Comparison of ENCODE assay signal across 1 cellular context in the genomic region with DNA sequence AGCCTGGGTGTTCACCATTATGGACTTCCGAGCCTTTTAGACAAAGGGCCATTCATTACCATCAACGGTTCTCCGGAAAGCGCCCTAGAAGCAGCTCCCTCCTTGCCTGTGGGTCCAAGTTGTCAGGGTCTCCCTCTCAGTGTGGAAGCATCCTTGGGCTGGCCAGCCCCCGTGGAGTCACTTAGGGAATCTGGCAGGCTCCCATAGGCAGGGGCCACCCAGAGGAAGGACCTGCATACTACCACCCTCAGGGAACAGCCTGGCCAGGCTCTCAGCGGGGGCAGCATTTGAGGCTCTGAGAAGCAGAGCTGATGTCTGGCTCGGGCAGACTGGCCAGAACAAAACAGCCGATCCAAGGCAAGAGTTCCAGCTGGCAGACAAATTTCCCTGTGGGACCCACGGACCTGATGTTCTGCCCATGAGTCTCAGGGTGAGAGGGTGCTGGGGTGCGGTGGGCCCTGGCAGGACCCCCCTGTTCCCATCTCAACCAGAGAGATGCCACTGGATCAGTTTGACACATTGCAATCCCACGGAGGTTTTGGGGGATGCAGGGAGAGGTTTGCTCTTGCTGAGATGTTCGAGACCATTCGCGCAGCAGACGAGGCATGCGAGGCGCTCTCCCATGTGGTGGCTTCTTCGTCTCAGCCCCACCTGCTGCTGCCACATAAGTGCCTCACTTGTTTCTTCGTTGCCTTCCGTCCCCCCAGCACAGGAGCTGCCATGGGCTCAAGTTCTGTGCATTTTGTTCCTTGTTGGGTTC.
TF ChIP-seq lines count a peak whose summit lies in the region.

No MANE protein-coding gene starts in this region.

TF ChIP-seq in GM23338, 12 proteins besides CTCF, POLR2A, EP300 and RAD21 (continued from another document):
- TF ChIP-seq, protein P1, sequence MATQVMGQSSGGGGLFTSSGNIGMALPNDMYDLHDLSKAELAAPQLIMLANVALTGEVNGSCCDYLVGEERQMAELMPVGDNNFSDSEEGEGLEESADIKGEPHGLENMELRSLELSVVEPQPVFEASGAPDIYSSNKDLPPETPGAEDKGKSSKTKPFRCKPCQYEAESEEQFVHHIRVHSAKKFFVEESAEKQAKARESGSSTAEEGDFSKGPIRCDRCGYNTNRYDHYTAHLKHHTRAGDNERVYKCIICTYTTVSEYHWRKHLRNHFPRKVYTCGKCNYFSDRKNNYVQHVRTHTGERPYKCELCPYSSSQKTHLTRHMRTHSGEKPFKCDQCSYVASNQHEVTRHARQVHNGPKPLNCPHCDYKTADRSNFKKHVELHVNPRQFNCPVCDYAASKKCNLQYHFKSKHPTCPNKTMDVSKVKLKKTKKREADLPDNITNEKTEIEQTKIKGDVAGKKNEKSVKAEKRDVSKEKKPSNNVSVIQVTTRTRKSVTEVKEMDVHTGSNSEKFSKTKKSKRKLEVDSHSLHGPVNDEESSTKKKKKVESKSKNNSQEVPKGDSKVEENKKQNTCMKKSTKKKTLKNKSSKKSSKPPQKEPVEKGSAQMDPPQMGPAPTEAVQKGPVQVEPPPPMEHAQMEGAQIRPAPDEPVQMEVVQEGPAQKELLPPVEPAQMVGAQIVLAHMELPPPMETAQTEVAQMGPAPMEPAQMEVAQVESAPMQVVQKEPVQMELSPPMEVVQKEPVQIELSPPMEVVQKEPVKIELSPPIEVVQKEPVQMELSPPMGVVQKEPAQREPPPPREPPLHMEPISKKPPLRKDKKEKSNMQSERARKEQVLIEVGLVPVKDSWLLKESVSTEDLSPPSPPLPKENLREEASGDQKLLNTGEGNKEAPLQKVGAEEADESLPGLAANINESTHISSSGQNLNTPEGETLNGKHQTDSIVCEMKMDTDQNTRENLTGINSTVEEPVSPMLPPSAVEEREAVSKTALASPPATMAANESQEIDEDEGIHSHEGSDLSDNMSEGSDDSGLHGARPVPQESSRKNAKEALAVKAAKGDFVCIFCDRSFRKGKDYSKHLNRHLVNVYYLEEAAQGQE (IDR thresholded peaks at IDR 0.05; ENCODE audit: unreplicated experiment), result no peak
- TF ChIP-seq, protein P2, sequence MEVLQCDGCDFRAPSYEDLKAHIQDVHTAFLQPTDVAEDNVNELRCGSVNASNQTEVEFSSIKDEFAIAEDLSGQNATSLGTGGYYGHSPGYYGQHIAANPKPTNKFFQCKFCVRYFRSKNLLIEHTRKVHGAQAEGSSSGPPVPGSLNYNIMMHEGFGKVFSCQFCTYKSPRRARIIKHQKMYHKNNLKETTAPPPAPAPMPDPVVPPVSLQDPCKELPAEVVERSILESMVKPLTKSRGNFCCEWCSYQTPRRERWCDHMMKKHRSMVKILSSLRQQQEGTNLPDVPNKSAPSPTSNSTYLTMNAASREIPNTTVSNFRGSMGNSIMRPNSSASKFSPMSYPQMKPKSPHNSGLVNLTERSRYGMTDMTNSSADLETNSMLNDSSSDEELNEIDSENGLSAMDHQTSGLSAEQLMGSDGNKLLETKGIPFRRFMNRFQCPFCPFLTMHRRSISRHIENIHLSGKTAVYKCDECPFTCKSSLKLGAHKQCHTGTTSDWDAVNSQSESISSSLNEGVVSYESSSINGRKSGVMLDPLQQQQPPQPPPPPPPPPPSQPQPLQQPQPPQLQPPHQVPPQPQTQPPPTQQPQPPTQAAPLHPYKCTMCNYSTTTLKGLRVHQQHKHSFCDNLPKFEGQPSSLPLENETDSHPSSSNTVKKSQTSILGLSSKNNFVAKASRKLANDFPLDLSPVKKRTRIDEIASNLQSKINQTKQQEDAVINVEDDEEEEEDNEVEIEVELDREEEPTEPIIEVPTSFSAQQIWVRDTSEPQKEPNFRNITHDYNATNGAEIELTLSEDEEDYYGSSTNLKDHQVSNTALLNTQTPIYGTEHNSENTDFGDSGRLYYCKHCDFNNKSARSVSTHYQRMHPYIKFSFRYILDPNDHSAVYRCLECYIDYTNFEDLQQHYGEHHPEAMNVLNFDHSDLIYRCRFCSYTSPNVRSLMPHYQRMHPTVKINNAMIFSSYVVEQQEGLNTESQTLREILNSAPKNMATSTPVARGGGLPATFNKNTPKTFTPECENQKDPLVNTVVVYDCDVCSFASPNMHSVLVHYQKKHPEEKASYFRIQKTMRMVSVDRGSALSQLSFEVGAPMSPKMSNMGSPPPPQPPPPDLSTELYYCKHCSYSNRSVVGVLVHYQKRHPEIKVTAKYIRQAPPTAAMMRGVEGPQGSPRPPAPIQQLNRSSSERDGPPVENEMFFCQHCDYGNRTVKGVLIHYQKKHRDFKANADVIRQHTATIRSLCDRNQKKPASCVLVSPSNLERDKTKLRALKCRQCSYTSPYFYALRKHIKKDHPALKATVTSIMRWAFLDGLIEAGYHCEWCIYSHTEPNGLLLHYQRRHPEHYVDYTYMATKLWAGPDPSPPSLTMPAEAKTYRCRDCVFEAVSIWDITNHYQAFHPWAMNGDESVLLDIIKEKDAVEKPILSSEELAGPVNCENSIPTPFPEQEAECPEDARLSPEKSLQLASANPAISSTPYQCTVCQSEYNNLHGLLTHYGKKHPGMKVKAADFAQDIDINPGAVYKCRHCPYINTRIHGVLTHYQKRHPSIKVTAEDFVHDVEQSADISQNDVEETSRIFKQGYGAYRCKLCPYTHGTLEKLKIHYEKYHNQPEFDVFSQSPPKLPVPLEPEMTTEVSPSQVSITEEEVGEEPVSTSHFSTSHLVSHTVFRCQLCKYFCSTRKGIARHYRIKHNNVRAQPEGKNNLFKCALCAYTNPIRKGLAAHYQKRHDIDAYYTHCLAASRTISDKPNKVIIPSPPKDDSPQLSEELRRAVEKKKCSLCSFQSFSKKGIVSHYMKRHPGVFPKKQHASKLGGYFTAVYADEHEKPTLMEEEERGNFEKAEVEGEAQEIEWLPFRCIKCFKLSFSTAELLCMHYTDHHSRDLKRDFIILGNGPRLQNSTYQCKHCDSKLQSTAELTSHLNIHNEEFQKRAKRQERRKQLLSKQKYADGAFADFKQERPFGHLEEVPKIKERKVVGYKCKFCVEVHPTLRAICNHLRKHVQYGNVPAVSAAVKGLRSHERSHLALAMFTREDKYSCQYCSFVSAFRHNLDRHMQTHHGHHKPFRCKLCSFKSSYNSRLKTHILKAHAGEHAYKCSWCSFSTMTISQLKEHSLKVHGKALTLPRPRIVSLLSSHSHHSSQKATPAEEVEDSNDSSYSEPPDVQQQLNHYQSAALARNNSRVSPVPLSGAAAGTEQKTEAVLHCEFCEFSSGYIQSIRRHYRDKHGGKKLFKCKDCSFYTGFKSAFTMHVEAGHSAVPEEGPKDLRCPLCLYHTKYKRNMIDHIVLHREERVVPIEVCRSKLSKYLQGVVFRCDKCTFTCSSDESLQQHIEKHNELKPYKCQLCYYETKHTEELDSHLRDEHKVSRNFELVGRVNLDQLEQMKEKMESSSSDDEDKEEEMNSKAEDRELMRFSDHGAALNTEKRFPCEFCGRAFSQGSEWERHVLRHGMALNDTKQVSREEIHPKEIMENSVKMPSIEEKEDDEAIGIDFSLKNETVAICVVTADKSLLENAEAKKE (CRISPR knock-in tag; IDR thresholded peaks at IDR 0.05), result no peak
TF ChIP-seq in GM23338: peak in this region for 0.
